In genomic region chr3:127763337-127763736, GRCh38 we compare ENCODE assay signal across 28 cellular contexts. TPM values are rescaled to one million over a fixed set of nuclear protein-coding genes. Genes with fewer than 3 reads are reported as not detected.
DNase-seq lines count a peak whose midpoint lies in the region; ATAC-seq and TF ChIP-seq lines count a peak whose summit lies in the region.
"Had no signal": no experiment of that assay in that cellular context is flagged by ENCODE, and none has a peak within 500 bp of the region (broad histone marks: within the 10 kb centered on the region; RNA-seq: fewer than 3 reads in every experiment).

No MANE protein-coding gene starts in this region.

- no peak overlapping the region for H2AFZ ChIP-seq in OCI-LY3 (ENCODE audit: low read depth, low read length)

- H3K27me3 ChIP-seq in OCI-LY3 (ENCODE audit: low read depth, low read length): no peaks in the 10 kb centered on the region
- H3K27me3 ChIP-seq in lower lobe of right lung (ENCODE audit: low read depth): no peaks in the 10 kb centered on the region
- no peaks in the 10 kb centered on the region for H3K27me3 ChIP-seq in subcutaneous abdominal adipose tissue (ENCODE audit: control insufficient read depth in 5 of 5, insufficient read depth in 4 of 5, low read length in 5 of 5)
- H3K27me3 ChIP-seq: neutrophil had no signal

- peaks cover 76% of the 10 kb centered on the region for H3K4me1 ChIP-seq in OCI-LY3 (ENCODE audit: low read length)
- H3K4me1 ChIP-seq in lower lobe of right lung: peaks cover 57% of the 10 kb centered on the region
- peaks cover 10 to 53% (median 40%) of the 10 kb centered on the region in 5 donors for H3K4me1 ChIP-seq in subcutaneous abdominal adipose tissue (ENCODE audit: control insufficient read depth in 5 of 5, insufficient read depth in 5 of 5, low read length in 5 of 5)

- no peaks in the 10 kb centered on the region for H4K20me1 ChIP-seq in OCI-LY3 (ENCODE audit: insufficient read depth, low read length)

- DNase-seq in activated CD8-positive, alpha-beta memory T cell treated with anti-CD3 and anti-CD28 coated beads, Interleukin-2, amount 10 ng/mL, durations not matched to agents 7 days and 5 days: no peak
- DNase-seq in activated CD8-positive, alpha-beta memory T cell treated with anti-CD3 and anti-CD28 coated beads, Interleukin-2, amount 50 U/mL, for 4 hours: no peak
- DNase-seq in lower lobe of right lung: no peak
- no peak for DNase-seq in stimulated activated CD8-positive, alpha-beta memory T cell treated with anti-CD3 and anti-CD28 coated beads, Interleukin-4, amount 100 ng/mL, for 48 hours
- DNase-seq in ecto neural progenitor cell (ENCODE audit: low spot score): no peak
- DNase-seq: 8988T; activated CD4-positive, alpha-beta T cell treated with anti-CD3 and anti-CD28 coated beads for 4 hours; activated naive CD8-positive, alpha-beta T cell treated with anti-CD3 and anti-CD28 coated beads, Interleukin-2, amount 50 U/mL, for 24 hours; activated T-cell treated with anti-CD3 and anti-CD28 coated beads, Interleukin-2, amount 50 U/mL, for 48 hours; DMS153; effector CD4-positive, alpha-beta T cell; glutamatergic neuron; H9; kidney glomerular epithelial cell; mesendoderm; MM.1S; NCI-H2029; NCI-H526; SIG-M5; small intestine; stimulated activated CD4-positive, alpha-beta T cell treated with anti-CD3 and anti-CD28 coated beads, Interleukin-2, amount 100 ng/mL, for 24 hours had no signal

- H3K4me3 ChIP-seq in OCI-LY3 (ENCODE audit: low read length) (no peak overlapping the region), lower lobe of right lung (no peak overlapping the region), subcutaneous abdominal adipose tissue (ENCODE audit: low read depth in 1 of 5, low read length in 5 of 5) (no peak overlapping the region)
- H3K4me3 ChIP-seq: K562 had no signal

- TF ChIP-seq CTCF in OCI-LY3 (IDR thresholded peaks at IDR 0.05; ENCODE audit: low read depth, low read length) (no peak), lower lobe of right lung (IDR thresholded peaks at IDR 0.05) (no peak)

- H3K27me3 Mint-ChIP-seq in activated CD8-positive, alpha-beta memory T cell treated with anti-CD3 and anti-CD28 coated beads, Interleukin-2, amount 10 ng/mL, durations not matched to agents 7 days and 5 days: no peaks in the 10 kb centered on the region

- H3K4me1 Mint-ChIP-seq in activated CD8-positive, alpha-beta memory T cell treated with anti-CD3 and anti-CD28 coated beads, Interleukin-2, amount 10 ng/mL, durations not matched to agents 7 days and 5 days: peaks cover 65% of the 10 kb centered on the region

- peak overlapping the region; percentile 62 for H3K4me2 ChIP-seq in OCI-LY3 (ENCODE audit: low read length)

- H3K36me3 Mint-ChIP-seq in activated CD8-positive, alpha-beta memory T cell treated with anti-CD3 and anti-CD28 coated beads, Interleukin-2, amount 10 ng/mL, durations not matched to agents 7 days and 5 days: peaks cover 1% of the 10 kb centered on the region

- H3K27ac ChIP-seq in OCI-LY3 (ENCODE audit: low read length) (peak overlapping the region; percentile 99), lower lobe of right lung (peak overlapping the region; percentile 31), subcutaneous abdominal adipose tissue (ENCODE audit: low read depth, low read length) (peak overlapping the region; percentile 2)
- H3K27ac ChIP-seq: neutrophil, VCaP had no signal

- H3K9me3 ChIP-seq in OCI-LY3 (ENCODE audit: insufficient read depth, low read length) (no peaks in the 10 kb centered on the region), lower lobe of right lung (peaks cover 8% of the 10 kb centered on the region), subcutaneous abdominal adipose tissue (ENCODE audit: control insufficient read depth in 5 of 5, low read length in 5 of 5) (peaks cover 2 to 9% (median 7%) of the 10 kb centered on the region in 5 donors)
- H3K9me3 ChIP-seq: neutrophil had no signal

- intact Hi-C loops in lower lobe of right lung (cut with DNase I): no loop called here

- H3K79me2 ChIP-seq in OCI-LY3 (ENCODE audit: low read length): peaks cover 85% of the 10 kb centered on the region

- peaks cover 21% of the 10 kb centered on the region for H3K36me3 ChIP-seq in OCI-LY3 (replicated peaks; ENCODE audit: low read depth, low read length)
- H3K36me3 ChIP-seq in lower lobe of right lung: no peaks in the 10 kb centered on the region
- H3K36me3 ChIP-seq in subcutaneous abdominal adipose tissue (ENCODE audit: control insufficient read depth in 5 of 5, insufficient read depth in 5 of 5, low read length in 5 of 5): peaks cover 4 to 42% (median 27%) of the 10 kb centered on the region in 5 donors
- H3K36me3 ChIP-seq: neutrophil had no signal

- ATAC-seq in activated CD8-positive, alpha-beta memory T cell treated with anti-CD3 and anti-CD28 coated beads, Interleukin-2, amount 10 ng/mL, durations not matched to agents 7 days and 5 days: no peak
- ATAC-seq in lower lobe of right lung: no peak
- no peak for ATAC-seq in GM18870 (IDR thresholded peaks at IDR 0.05; ENCODE audit: unreplicated experiment)
- ATAC-seq: activated naive CD8-positive, alpha-beta T cell treated with anti-CD3 and anti-CD28 coated beads, Interleukin-2, amount 50 U/mL, for 24 hours; K562; Panc1 had no signal

- H3K4me3 Mint-ChIP-seq in activated CD8-positive, alpha-beta memory T cell treated with anti-CD3 and anti-CD28 coated beads, Interleukin-2, amount 10 ng/mL, durations not matched to agents 7 days and 5 days: no peak overlapping the region
- H3K4me3 Mint-ChIP-seq: activated naive CD8-positive, alpha-beta T cell treated with anti-CD3 and anti-CD28 coated beads, Interleukin-2, amount 50 U/mL, for 24 hours; H9 had no signal

- CTCF ChIA-PET in activated CD8-positive, alpha-beta memory T cell treated with anti-CD3 and anti-CD28 coated beads, Interleukin-2, amount 10 ng/mL, durations not matched to agents 7 days and 5 days (lab: Charles Lee): interaction anchor here (1.1 to 1.3 kb wide), 2 partner anchors 59 to 165 kb away, joined by 3 read pairs; partner anchors contain the start of genes MCM2 and MGLL

- peak overlapping the region; percentile 89 for H3K27ac Mint-ChIP-seq in activated CD8-positive, alpha-beta memory T cell treated with anti-CD3 and anti-CD28 coated beads, Interleukin-2, amount 10 ng/mL, durations not matched to agents 7 days and 5 days
- H3K27ac Mint-ChIP-seq: activated naive CD8-positive, alpha-beta T cell treated with anti-CD3 and anti-CD28 coated beads, Interleukin-2, amount 50 U/mL, for 24 hours had no signal

- peaks cover 6% of the 10 kb centered on the region for H3K9me3 Mint-ChIP-seq in activated CD8-positive, alpha-beta memory T cell treated with anti-CD3 and anti-CD28 coated beads, Interleukin-2, amount 10 ng/mL, durations not matched to agents 7 days and 5 days (ENCODE audit: low read depth)
- H3K9me3 Mint-ChIP-seq: activated naive CD8-positive, alpha-beta T cell treated with anti-CD3 and anti-CD28 coated beads, Interleukin-2, amount 50 U/mL, for 24 hours; H9 had no signal

- H3K9ac ChIP-seq in OCI-LY3 (ENCODE audit: low read length) (peak overlapping the region; percentile 84), subcutaneous abdominal adipose tissue (ENCODE audit: low read length in 5 of 5) (no peak overlapping the region)

RNA-seq across cellular contexts. Expression of gene MGLL, which starts 59.0 kb away (rescaled TPM):
- 1 to 10 TPM; 3.4 to 5.0 TPM for total RNA-seq in activated CD8-positive, alpha-beta memory T cell treated with anti-CD3 and anti-CD28 coated beads, Interleukin-2, amount 10 ng/mL, durations not matched to agents 7 days and 5 days
- total RNA-seq in lower lobe of right lung: 132 TPM

Comparison
In these comparisons a context has a peak if more than half of its experiments do, and no peak if none do; other contexts are left out.
1. H3K27ac ChIP-seq: peak in every context shown above with its lines; median percentile 99 in OCI-LY3; 31 in lower lobe of right lung; 2 in subcutaneous abdominal adipose tissue.
2. RNA of gene MGLL, which starts 59.0 kb away (total RNA-seq): 132 TPM in lower lobe of right lung (single experiment); 3.4 to 5.0 TPM in activated CD8-positive, alpha-beta memory T cell treated with anti-CD3 and anti-CD28 coated beads, Interleukin-2, amount 10 ng/mL, durations not matched to agents 7 days and 5 days; every median in the first group is over 10 times any median in the second.